ENCODE assay signal across 20 cellular contexts in the genomic region with DNA sequence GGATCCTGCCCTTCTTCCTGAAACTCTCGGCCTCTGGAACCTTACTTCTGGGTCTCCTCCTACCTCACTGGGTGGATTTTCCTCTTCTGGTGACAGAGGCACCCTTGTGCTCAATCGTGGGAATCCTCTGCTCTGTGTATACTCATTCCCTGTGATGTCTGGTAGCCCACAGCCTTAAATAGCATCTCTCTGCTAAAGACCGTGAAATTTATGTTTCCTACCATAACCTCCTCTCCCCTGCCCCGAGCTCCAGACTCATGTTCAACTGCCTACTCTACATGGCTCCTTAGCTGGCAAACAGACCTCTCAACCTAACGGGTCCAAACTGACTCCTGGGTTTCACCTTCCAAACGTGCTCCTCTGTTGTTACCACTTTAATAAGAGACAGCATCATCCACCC. TPM values are rescaled to one million over a fixed set of nuclear protein-coding genes. Genes with fewer than 3 reads are reported as not detected.
DNase-seq lines count a peak whose midpoint lies in the region; ATAC-seq and TF ChIP-seq lines count a peak whose summit lies in the region.
"Had no signal": no experiment of that assay in that cellular context is flagged by ENCODE, and none has a peak within 500 bp of the region (broad histone marks: within the 10 kb centered on the region; RNA-seq: fewer than 3 reads in every experiment).

No MANE protein-coding gene starts in this region.

- H2AFZ ChIP-seq in osteoblast (ENCODE audit: low read length), result no peak overlapping the region
- H2AFZ ChIP-seq: GM23248 had no signal

- H3K4me3 ChIP-seq in BLaER1, result 0 out of 2 replicates have a peak overlapping the region, but pooled peaks have one; percentile 13
- H3K4me3 ChIP-seq in SJCRH30, result no peak overlapping the region
- no peak overlapping the region for H3K4me3 ChIP-seq in osteoblast (ENCODE audit: insufficient read depth, low read length)
- no peak overlapping the region for H3K4me3 ChIP-seq in right lobe of liver
- H3K4me3 ChIP-seq: GM12878, GM23248 had no signal

- WGBS in right lobe of liver (ENCODE audit: insufficient coverage, low coverage, low lambda C conversion rate, missing lambda C conversion rate), result 47% methylated on average over 6 of the region's 6 CpGs

- DNase-seq in SJCRH30 (peak; percentile 30 to 65), osteoblast (ENCODE audit: insufficient read length, low spot score, missing footprints) (peak; percentile 62), NCI-H345 (lab: John Stamatoyannopoulos, UW) (no peak), right lobe of liver (no peak)
- DNase-seq: C1 segment of cervical spinal cord; Calu3; CD4-positive, alpha-beta memory T cell; COR-L47; DMS53; EL; GDM1; GM23248; H7; HCEC 1CT had no signal

- no peaks in the 10 kb centered on the region for H3K9me3 Mint-ChIP-seq in dendritic cell treated with granulocyte-macrophage colony-stimulating factor and Interleukin-4, amounts not matched to agents 40 ng/mL and 50 ng/mL, for 4 days
- H3K9me3 Mint-ChIP-seq: CD4-positive, alpha-beta memory T cell had no signal

- H3K9me3 ChIP-seq in BLaER1, result peaks cover 10% of the 10 kb centered on the region
- no peaks in the 10 kb centered on the region for H3K9me3 ChIP-seq in SJCRH30 (replicated peaks)
- no peaks in the 10 kb centered on the region for H3K9me3 ChIP-seq in osteoblast (ENCODE audit: low read depth, low read length)
- H3K9me3 ChIP-seq in right lobe of liver, result no peaks in the 10 kb centered on the region

- no peaks in the 10 kb centered on the region for H3K79me2 ChIP-seq in osteoblast (ENCODE audit: insufficient read depth, low read length)

- H3K27ac ChIP-seq in BLaER1, result peak overlapping the region; percentile 21; the same call in 1 of the 2 replicates
- peak overlapping the region; percentile 14; the same call in 1 of the 2 replicates for H3K27ac ChIP-seq in SJCRH30
- no peak overlapping the region for H3K27ac ChIP-seq in osteoblast (ENCODE audit: low read depth, low read length)
- H3K27ac ChIP-seq in right lobe of liver, result no peak overlapping the region
- H3K27ac ChIP-seq: 22Rv1, GM23248 had no signal

- ATAC-seq in HG02571 (IDR thresholded peaks at IDR 0.05; ENCODE audit: unreplicated experiment) (no peak), right lobe of liver (no peak)
- ATAC-seq: GM12878 had no signal

- no peak overlapping the region; the same call in 1 of the 2 replicates for H3K9ac ChIP-seq in BLaER1
- H3K9ac ChIP-seq: GM23248 had no signal

- peaks cover 29% of the 10 kb centered on the region for H3K36me3 Mint-ChIP-seq in dendritic cell treated with granulocyte-macrophage colony-stimulating factor and Interleukin-4, amounts not matched to agents 40 ng/mL and 50 ng/mL, for 4 days (ENCODE audit: low read depth)
- H3K36me3 Mint-ChIP-seq: CD4-positive, alpha-beta memory T cell had no signal

- H3K4me3 Mint-ChIP-seq in dendritic cell treated with granulocyte-macrophage colony-stimulating factor and Interleukin-4, amounts not matched to agents 40 ng/mL and 50 ng/mL, for 4 days, result no peak overlapping the region
- H3K4me3 Mint-ChIP-seq: B cell had no signal

- TF ChIP-seq POLR2A in right lobe of liver (IDR thresholded peaks at IDR 0.05), result no peak

- peaks cover 38% of the 10 kb centered on the region for H3K27me3 Mint-ChIP-seq in dendritic cell treated with granulocyte-macrophage colony-stimulating factor and Interleukin-4, amounts not matched to agents 40 ng/mL and 50 ng/mL, for 4 days

- peaks cover 65% of the 10 kb centered on the region for H3K4me1 Mint-ChIP-seq in dendritic cell treated with granulocyte-macrophage colony-stimulating factor and Interleukin-4, amounts not matched to agents 40 ng/mL and 50 ng/mL, for 4 days (ENCODE audit: low read depth)

- H3K4me2 ChIP-seq in BLaER1, result peak overlapping the region; percentile 77
- H3K4me2 ChIP-seq in osteoblast (ENCODE audit: insufficient read depth, low read length), result no peak overlapping the region

- H3K27me3 ChIP-seq in BLaER1, result peaks cover 11% of the 10 kb centered on the region
- H3K27me3 ChIP-seq in SJCRH30, result peaks cover 4% of the 10 kb centered on the region; the same call in 1 of the 2 replicates
- H3K27me3 ChIP-seq in osteoblast (ENCODE audit: insufficient read depth, low read length), result peaks cover 21% of the 10 kb centered on the region
- peaks cover 0 to 7% of the 10 kb centered on the region in 2 donors for H3K27me3 ChIP-seq in right lobe of liver

- H4K20me1 ChIP-seq in BLaER1, result peaks cover 20% of the 10 kb centered on the region
- no peaks in the 10 kb centered on the region for H4K20me1 ChIP-seq in osteoblast (ENCODE audit: insufficient read depth, low read length)

- H3K36me3 ChIP-seq in BLaER1 (peaks cover 7% of the 10 kb centered on the region; the same call in 1 of the 2 replicates), SJCRH30 (no peaks in the 10 kb centered on the region), osteoblast (ENCODE audit: insufficient read depth, low read length) (no peaks in the 10 kb centered on the region), right lobe of liver (no peaks in the 10 kb centered on the region)

- peak overlapping the region; percentile 7 for H3K27ac Mint-ChIP-seq in dendritic cell treated with granulocyte-macrophage colony-stimulating factor and Interleukin-4, amounts not matched to agents 40 ng/mL and 50 ng/mL, for 4 days
- H3K27ac Mint-ChIP-seq: B cell had no signal

- H3K4me1 ChIP-seq in BLaER1 (peaks cover 61% of the 10 kb centered on the region), SJCRH30 (peaks cover 4% of the 10 kb centered on the region; the same call in 1 of the 2 replicates), osteoblast (ENCODE audit: insufficient read depth, low read length) (peaks cover 6% of the 10 kb centered on the region), right lobe of liver (peaks cover 0 to 11% (median 5%) of the 10 kb centered on the region in 4 donors)

- TF ChIP-seq CTCF in osteoblast (IDR thresholded peaks at IDR 0.05; ENCODE audit: extremely low read depth, low read depth, low read length), result no peak
- no peak for TF ChIP-seq CTCF in right lobe of liver (IDR thresholded peaks at IDR 0.05)

- intact Hi-C loops in dendritic cell treated with granulocyte-macrophage colony-stimulating factor and Interleukin-4, amounts not matched to agents 40 ng/mL and 50 ng/mL, for 4 days (cut with micrococcal nuclease), result no loop called here
- intact Hi-C loops in right lobe of liver (cut with DNase I), result loop anchor here in 1 of 2 donors (10.0 kb wide), 1 partner anchor 76 kb away; no protein-coding TSS in a partner anchor

RNA-seq across cellular contexts. Expression of a gene that starts 9.9 kb away (rescaled TPM):
- 0.06 TPM in 1 of 2 replicates, not detected in the other for total RNA-seq in SJCRH30 (2014; rRNA removed; shearing (Covaris generic))
- total RNA-seq in osteoblast (0.29 and 2.5 TPM in 2 replicates), right lobe of liver (1 to 10 TPM in 4 of 6 experiments, under 1 TPM in 2; 0.61 to 2.4 (median 1.3) TPM)
- total RNA-seq: Calu3, GM23248 had no signal

RNA-seq across cellular contexts. Expression of a gene that starts 10.4 kb away (rescaled TPM):
- total RNA-seq in SJCRH30 (2014; rRNA removed; shearing (Covaris generic)), result 3.8 and 8.6 TPM in 2 replicates
- under 0.01 TPM in 2 replicates for total RNA-seq in osteoblast
- total RNA-seq in right lobe of liver, result under 1 TPM in 3 of 6 experiments, not detected in 3; 0.32 to 0.91 (median 0.64) TPM
- total RNA-seq: CD4-positive, alpha-beta memory T cell; GM23248 had no signal

RNA-seq across cellular contexts. Expression of a gene that starts 46.6 kb away (rescaled TPM):
- 12.5 and 14.2 TPM in 2 replicates for total RNA-seq in SJCRH30 (2014; rRNA removed; shearing (Covaris generic))
- total RNA-seq in osteoblast, result 18.3 and 20.3 TPM in 2 replicates
- 1 to 10 TPM; 6.5 to 9.3 (median 7.8) TPM for total RNA-seq in right lobe of liver

Comparison
In these comparisons a context has a peak if more than half of its experiments do, and no peak if none do; other contexts are left out.
1. H3K27ac ChIP-seq: peak in BLaER1 (single experiment) and SJCRH30 (single experiment); none in osteoblast (single experiment) and right lobe of liver (0 of 3).
2. DNase-seq: peak in SJCRH30 (2 of 2) and osteoblast (single experiment); none in NCI-H345 (single experiment) and right lobe of liver (0 of 3).